Comparison of ENCODE assay signal across 1 cellular context in the genomic region with DNA sequence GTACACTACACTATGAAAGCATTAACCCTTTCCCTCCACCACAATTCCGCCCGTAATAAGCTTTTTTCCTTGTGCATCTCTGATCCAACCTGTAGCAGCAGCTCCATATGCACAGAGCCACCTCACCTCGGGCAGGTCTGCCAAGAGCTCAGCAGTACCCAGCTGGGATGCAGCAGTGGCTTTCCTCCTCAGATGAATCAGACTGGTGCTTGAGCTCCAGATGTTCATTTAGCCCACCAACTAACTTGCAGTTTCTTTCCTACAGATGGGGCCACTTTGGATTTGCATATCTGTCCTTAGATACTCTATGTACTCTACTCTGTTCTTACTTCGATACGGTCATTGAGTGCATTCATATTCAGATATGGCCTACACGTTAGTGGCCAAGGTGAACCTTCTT.
TF ChIP-seq lines count a peak whose summit lies in the region.

No MANE protein-coding gene starts in this region.

TF ChIP-seq in GM12878, 131 proteins besides CTCF, POLR2A, EP300 and RAD21 (continued from another document):
- TF ChIP-seq MEF2B (IDR thresholded peaks at IDR 0.05; ENCODE audit: partially characterized antibody, poor library complexity, severe bottlenecking): no peak
